In the genomic region with DNA sequence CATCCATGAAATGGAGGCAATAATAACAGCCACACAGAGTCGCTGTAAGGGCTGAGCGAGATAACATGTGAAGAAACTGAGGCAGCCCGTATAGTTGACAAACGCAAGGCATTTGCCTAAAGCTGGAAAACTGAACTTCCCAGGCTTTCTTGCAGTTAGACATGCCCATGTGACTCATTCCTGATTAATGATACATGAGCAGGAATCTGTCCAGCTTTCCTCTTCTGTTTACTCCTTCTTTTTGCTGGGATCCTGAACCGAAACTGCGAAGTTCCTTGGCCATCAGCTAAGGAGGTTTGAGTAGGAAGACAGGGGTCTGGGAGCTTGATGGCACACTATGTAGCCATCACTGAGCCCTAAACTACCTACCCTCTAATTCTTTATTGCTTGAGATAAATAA, we compare ENCODE assay signal across 11 cellular contexts. TPM values are rescaled to one million over a fixed set of nuclear protein-coding genes. Genes with fewer than 3 reads are reported as not detected.
DNase-seq lines count a peak whose midpoint lies in the region; ATAC-seq, FAIRE-seq and TF ChIP-seq lines count a peak whose summit lies in the region.
"Had no signal": no experiment of that assay in that cellular context is flagged by ENCODE, and none has a peak within 500 bp of the region (broad histone marks: within the 10 kb centered on the region; RNA-seq: fewer than 3 reads in every experiment).

No MANE protein-coding gene starts in this region.

- no peak for TF ChIP-seq CTCF in vagina (IDR thresholded peaks at IDR 0.05)

- H3K36me3 ChIP-seq in muscle layer of colon (ENCODE audit: insufficient read depth, low read length) (no peaks in the 10 kb centered on the region), vagina (no peaks in the 10 kb centered on the region)

- H3K9ac ChIP-seq in muscle layer of colon (ENCODE audit: low read length): no peak overlapping the region

- intact Hi-C loops in vagina (cut with DNase I): no loop called here

- TF ChIP-seq POLR2A in vagina (IDR thresholded peaks at IDR 0.05): no peak

- ATAC-seq in esophagus mucosa (peak; percentile 28), GM21528 (IDR thresholded peaks at IDR 0.05; ENCODE audit: low FRiP score, unreplicated experiment) (no peak), HG02763 (IDR thresholded peaks at IDR 0.05; ENCODE audit: unreplicated experiment) (no peak)
- ATAC-seq: effector memory CD8-positive, alpha-beta T cell had no signal

- peak overlapping the region in 1 of 2 donors; percentile 24 for H3K4me3 ChIP-seq in muscle layer of colon (ENCODE audit: low read depth in 1 of 2, low read length in 2 of 2)
- H3K4me3 ChIP-seq in vagina: peak overlapping the region in 1 of 2 donors; percentile 27

- DNase-seq in RCC 7860 (ENCODE audit: low spot score) (peak; percentile 63), vagina (ENCODE audit: extremely low spot score in 2 of 2) (no peak), DMS79 (lab: John Stamatoyannopoulos, UW) (no peak)
- no peak for DNase-seq in stimulated activated CD4-positive, alpha-beta T cell treated with anti-CD3 and anti-CD28 coated beads, Interleukin-12 subunit alpha, Interleukin-12 subunit beta, amount 100 ng/mL, for 4 hours
- DNase-seq: effector memory CD8-positive, alpha-beta T cell; naive B cell; NCI-H1436 had no signal

- peak; percentile 79 for FAIRE-seq in RCC 7860 (lab: Jason Lieb, UNC)

- H3K4me1 ChIP-seq in muscle layer of colon (ENCODE audit: insufficient read depth, low read length) (peaks cover 4% of the 10 kb centered on the region), vagina (peaks cover 18% of the 10 kb centered on the region)

- H3K27ac ChIP-seq in muscle layer of colon (ENCODE audit: low read depth, low read length) (peak overlapping the region; percentile 41), vagina (peak overlapping the region; percentile 70)

- H3K9me3 ChIP-seq in muscle layer of colon (ENCODE audit: low read length): no peaks in the 10 kb centered on the region
- H3K9me3 ChIP-seq in vagina: no peaks in the 10 kb centered on the region

- H3K27me3 ChIP-seq in muscle layer of colon (ENCODE audit: control insufficient read depth in 1 of 2, insufficient read depth in 2 of 2, low read length in 2 of 2) (no peaks in the 10 kb centered on the region), vagina (no peaks in the 10 kb centered on the region)

RNA-seq across cellular contexts. Expression of gene ST8SIA1, which starts 52.2 kb away (rescaled TPM):
- 1.5 TPM for total RNA-seq in esophagus mucosa
- 5.2 TPM for total RNA-seq in vagina
